ENCODE assay signal across 2 cellular contexts in genomic region chr2:166103277-166103676, GRCh38. TPM values are rescaled to one million over a fixed set of nuclear protein-coding genes. Genes with fewer than 3 reads are reported as not detected.
"Had no signal": no experiment of that assay in that cellular context is flagged by ENCODE, and none has a peak within 500 bp of the region (broad histone marks: within the 10 kb centered on the region; RNA-seq: fewer than 3 reads in every experiment).

No MANE protein-coding gene starts in this region.

RNA-seq across cellular contexts. Expression of gene SCN1A, which starts 24.5 kb away (rescaled TPM):
- total RNA-seq: M059J, MCF 10A had no signal
